Comparison of ENCODE assay signal across 18 cellular contexts in the genomic region with DNA sequence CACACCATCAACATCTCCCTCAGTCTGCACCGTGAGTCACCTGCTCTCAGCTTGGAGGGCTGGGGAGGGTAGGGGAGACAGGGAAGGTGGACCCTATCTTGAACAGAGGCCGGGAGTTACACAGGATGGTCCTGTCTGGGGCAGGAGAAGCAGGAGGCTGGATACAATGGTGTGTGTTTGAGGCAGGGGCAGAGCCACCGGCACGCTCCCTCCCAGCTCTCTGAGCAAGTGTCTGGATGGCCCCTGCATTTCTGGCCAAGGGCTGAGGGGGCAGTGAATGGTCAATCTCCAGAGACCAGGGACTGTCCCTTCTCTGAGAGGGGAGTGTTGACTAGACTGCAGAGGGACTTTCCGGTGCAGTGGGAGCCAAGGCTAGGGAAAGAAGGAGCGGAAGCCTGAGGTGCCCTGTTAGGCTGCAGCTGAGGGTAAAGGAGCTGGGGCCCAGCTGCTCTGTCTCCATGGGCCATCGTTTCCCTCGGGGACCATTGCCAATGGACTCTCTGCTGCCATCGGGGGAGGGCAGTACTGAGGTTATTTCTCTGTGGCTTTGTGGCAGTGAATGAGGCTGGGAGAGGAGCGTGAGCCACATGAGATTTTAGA. TPM values are rescaled to one million over a fixed set of nuclear protein-coding genes. Genes with fewer than 3 reads are reported as not detected.
A peak's percentile ranks its signal among the peaks of the same experiment; 100 is the strongest.
DNase-seq lines count a peak whose midpoint lies in the region; ATAC-seq, FAIRE-seq and TF ChIP-seq lines count a peak whose summit lies in the region.
"Had no signal": no experiment of that assay in that cellular context is flagged by ENCODE, and none has a peak within 500 bp of the region (broad histone marks: within the 10 kb centered on the region; RNA-seq: fewer than 3 reads in every experiment).

No MANE protein-coding gene starts in this region.

- H3K4me1 ChIP-seq in K562 (replicated peaks in 1 of 2; ENCODE audit: control insufficient read depth in 2 of 2, insufficient read depth in 2 of 2, low read length in 2 of 2) (peaks cover 0 to 10% of the 10 kb centered on the region in 2 experiments; a peak in 3 of 5 replicates), smooth muscle cell (ENCODE audit: low read depth) (no peaks in the 10 kb centered on the region), PC-9 (replicated peaks; ENCODE audit: insufficient read depth) (peaks cover 8% of the 10 kb centered on the region)

- FAIRE-seq in K562 (lab: Jason Lieb, UNC): no peak

- in situ Hi-C loops in Caki2 (cut with HindIII; ENCODE audit: low pct_unique_long_range_greater_than_20kb, low sequenced_read_pairs) (no loop called here), K562 (cut with MboI) (no loop called here)

- H3K79me2 ChIP-seq in K562 (ENCODE audit: control insufficient read depth, insufficient read depth, low read length) (no peaks in the 10 kb centered on the region), smooth muscle cell (ENCODE audit: low read depth) (peaks cover 41% of the 10 kb centered on the region), PC-9 (ENCODE audit: low read depth) (no peaks in the 10 kb centered on the region)

- H3K9me1 ChIP-seq in K562 (ENCODE audit: control insufficient read depth, insufficient read depth, low read length): no peaks in the 10 kb centered on the region

- CTCF ChIA-PET in K562 (lab: Yijun Ruan, JAX; ENCODE audit: low intra/inter-chr PET ratio): no interaction called here
- CTCF ChIA-PET in PC-9 (lab: Charles Lee): no interaction called here

- H3K4me3 ChIP-seq in K562 (no peak overlapping the region), smooth muscle cell (no peak overlapping the region), PC-9 (no peak overlapping the region)
- H3K4me3 ChIP-seq: BLaER1 had no signal

- TF ChIP-seq EP300 in K562 (IDR thresholded peaks at IDR 0.05; ENCODE audit: low read length): no peak

- no peaks in the 10 kb centered on the region for H3K9me2 ChIP-seq in PC-9 (ENCODE audit: insufficient read depth)

- H3F3A ChIP-seq in smooth muscle cell (ENCODE audit: low read depth): peaks cover 15% of the 10 kb centered on the region
- no peaks in the 10 kb centered on the region for H3F3A ChIP-seq in PC-9 (ENCODE audit: insufficient read depth, low read depth)

- ATAC-seq in K562 (peak; percentile 33; the same call in 2 of the 3 replicates), left lobe of liver (peak; percentile 7), HG02870 (IDR thresholded peaks at IDR 0.05; ENCODE audit: unreplicated experiment) (no peak)

- H3K4me2 ChIP-seq in K562 (ENCODE audit: insufficient read depth, low read length) (no peak overlapping the region), smooth muscle cell (no peak overlapping the region), PC-9 (no peak overlapping the region)

- TF ChIP-seq POLR2A in K562 (conservative IDR thresholded peaks at IDR 0.05): no peak

- WGBS in K562 (ENCODE audit: insufficient coverage, low coverage, missing lambda C conversion rate): 26% methylated on average over 10 of the region's 10 CpGs
- WGBS in smooth muscle cell (ENCODE audit: low lambda C conversion rate): 90% methylated on average over 10 of the region's 10 CpGs

- no peak overlapping the region for H2AFZ ChIP-seq in K562 (ENCODE audit: low read depth, low read length)
- no peak overlapping the region for H2AFZ ChIP-seq in smooth muscle cell (ENCODE audit: low read depth)
- H2AFZ ChIP-seq in PC-9: no peak overlapping the region

- H3K27ac ChIP-seq in K562 (ENCODE audit: extremely low read depth, low read depth, low read length) (no peak overlapping the region), smooth muscle cell (ENCODE audit: low read depth) (peak overlapping the region; percentile 41), PC-9 (no peak overlapping the region)
- H3K27ac ChIP-seq: BLaER1, brain microvascular endothelial cell had no signal

- POLR2A ChIA-PET in K562 (lab: Yijun Ruan, JAX): interaction anchor here (1.0 kb wide), 1 partner anchor 13 kb away, joined by 4 read pairs; no protein-coding TSS in a partner anchor
- POLR2A ChIA-PET in PC-9 (lab: Charles Lee; ENCODE audit: unreplicated experiment): no interaction called here

- H4K20me1 ChIP-seq in K562 (replicated peaks; ENCODE audit: control insufficient read depth, insufficient read depth, low read length): 0 out of 2 replicates have a peak, but pooled peaks cover 3% of the 10 kb centered on the region
- H4K20me1 ChIP-seq in smooth muscle cell (ENCODE audit: low read depth): peaks cover 100% of the 10 kb centered on the region
- no peaks in the 10 kb centered on the region for H4K20me1 ChIP-seq in PC-9 (ENCODE audit: insufficient read depth)
- H4K20me1 ChIP-seq: BLaER1 had no signal

- intact Hi-C loops in K562 (cut with micrococcal nuclease) (no loop called here), PC-9 (cut with micrococcal nuclease; ENCODE audit: unreplicated experiment) (no loop called here)

- H3K36me3 ChIP-seq in K562 (ENCODE audit: control insufficient read depth, insufficient read depth, low read length): no peaks in the 10 kb centered on the region
- H3K36me3 ChIP-seq in smooth muscle cell (ENCODE audit: low read depth): peaks cover 6% of the 10 kb centered on the region
- no peaks in the 10 kb centered on the region for H3K36me3 ChIP-seq in PC-9 (ENCODE audit: low read depth)

- DNase-seq in Caki2 (ENCODE audit: low read depth) (peak; percentile 34), K562 (ENCODE audit: extremely low read depth in 1 of 4, low spot score in 3 of 4) (no peak), left lobe of liver (ENCODE audit: low spot score) (no peak), smooth muscle cell (lab: John Stamatoyannopoulos, UW; ENCODE audit: unreplicated experiment) (no peak), NCI-H510A treated with DMSO at 0.1 percent for 48 hours (lab: John Stamatoyannopoulos, UW) (no peak), PC-9 (no peak), SW480 (ENCODE audit: low spot score) (no peak)
- DNase-seq: activated CD4-positive, alpha-beta T cell treated with anti-CD3 and anti-CD28 coated beads, Interleukin-2, amount 50 U/mL, for 1 hour; brain microvascular endothelial cell; glutamatergic neuron; Kasumi-1; NCI-H526; T-helper 9 cell had no signal

- H3K9ac ChIP-seq in K562 (ENCODE audit: insufficient read depth in 1 of 2, low read depth in 2 of 2, low read length in 2 of 2): no peak overlapping the region
- no peak overlapping the region for H3K9ac ChIP-seq in smooth muscle cell (ENCODE audit: low read depth)
- H3K9ac ChIP-seq: BLaER1 had no signal

- peaks cover 0 to 11% of the 10 kb centered on the region in 2 experiments; a peak in 2 of 5 replicates for H3K27me3 ChIP-seq in K562 (ENCODE audit: control insufficient read depth in 2 of 2, insufficient read depth in 2 of 2, low read length in 2 of 2)
- no peaks in the 10 kb centered on the region for H3K27me3 ChIP-seq in smooth muscle cell (ENCODE audit: low read depth)
- H3K27me3 ChIP-seq in PC-9 (ENCODE audit: insufficient read depth, low read depth): no peaks in the 10 kb centered on the region
- H3K27me3 ChIP-seq: BLaER1, brain microvascular endothelial cell had no signal

- TF ChIP-seq RAD21 in K562 (CRISPR knock-in tag; conservative IDR thresholded peaks at IDR 0.05 in 1 of 2, IDR thresholded peaks at IDR 0.05 in 1 of 2): no peak

- BruUV-seq in K562 (replicated peaks; lab: Mats Ljungman, UMichigan): no TSS peak
- BruUV-seq in PC-9 (replicated peaks; lab: Mats Ljungman, UMichigan): no TSS peak

- no peaks in the 10 kb centered on the region for H3K9me3 ChIP-seq in K562 (replicated peaks; ENCODE audit: control insufficient read depth, insufficient read depth, low read depth, low read length)
- no peaks in the 10 kb centered on the region for H3K9me3 ChIP-seq in smooth muscle cell (replicated peaks; ENCODE audit: low read depth)
- H3K9me3 ChIP-seq in PC-9 (ENCODE audit: insufficient read depth, low read depth): no peaks in the 10 kb centered on the region
- H3K9me3 ChIP-seq: BLaER1 had no signal

- TF ChIP-seq CTCF in K562 (IDR thresholded peaks at IDR 0.05 in 2 of 3, conservative IDR thresholded peaks at IDR 0.05 in 1 of 3; ENCODE audit: insufficient read depth in 2 of 3, low read depth in 1 of 3, low read length in 3 of 3) (0 out of 6 replicates have a peak, but pooled peaks of 1 of the 3 experiments have one; percentile 18), smooth muscle cell (IDR thresholded peaks at IDR 0.05; ENCODE audit: borderline replicate concordance, insufficient read depth, poor library complexity, severe bottlenecking) (no peak), PC-9 (conservative IDR thresholded peaks at IDR 0.05) (no peak)

RNA-seq across cellular contexts. Expression of a gene that starts 1.9 kb away (rescaled TPM):
- not detected in 2 replicates for total RNA-seq in Caki2 (2014; rRNA removed; shearing (Covaris generic); ENCODE audit: low replicate concordance)
- total RNA-seq in K562 (2011; cell fraction: chromatin; rRNA removed; ENCODE audit: low replicate concordance): not detected in 2 replicates
- total RNA-seq in K562 (2011; cell fraction: nucleolus; rRNA removed): not detected in 2 replicates
- total RNA-seq in K562 (2011; cell fraction: nucleoplasm; rRNA removed): not detected in 2 replicates
- total RNA-seq in K562 (2014; rRNA removed) (not detected in 2 replicates), K562 (2014; rRNA removed; fragmentation: Illumina TruSeq; extraction: Trizol) (not detected in 2 replicates), K562 (2015; rRNA removed; fragmentation: Illumina TruSeq; extraction: Trizol) (not detected in 2 replicates), K562 (2021) (not detected in 2 replicates), left lobe of liver (not detected), smooth muscle cell (not detected in 2 replicates), PC-9 (2021) (not detected in 2 replicates)
- polyA plus RNA-seq in K562 (2011; rRNA removed) (not detected in 2 replicates), K562 (2014; fragmentation: Illumina TruSeq; extraction: Trizol) (not detected in 2 replicates), K562 (2014; fragmentation: Nextera tagmentation; extraction: Ambion mirVana) (not detected), K562 (2014; rRNA removed) (not detected in 2 replicates), smooth muscle cell (not detected in 2 replicates)
- not detected in 2 replicates for polyA plus RNA-seq in K562 (2011; cell fraction: cytosol; rRNA removed)
- polyA plus RNA-seq in K562 (2011; cell fraction: nucleus; rRNA removed): not detected in 2 replicates
- not detected in 2 replicates for polyA plus RNA-seq in K562 (2012)
- not detected in 2 replicates for polyA minus RNA-seq in K562 (2011; rRNA and poly(A)+ RNA removed)
- not detected in 2 replicates for polyA minus RNA-seq in K562 (2011; cell fraction: cytosol; rRNA and poly(A)+ RNA removed)
- not detected in 2 replicates for polyA minus RNA-seq in K562 (2011; cell fraction: nucleus; rRNA and poly(A)+ RNA removed)
- total RNA-seq: activated T-helper 1 cell treated with anti-CD3 and anti-CD28 coated beads, Interleukin-12 subunit alpha, Interleukin-12 subunit beta, Interleukin-2, Interleukin-4 antibody, amounts not matched to agents 30 ng/mL and 10 ng/mL and 1 ng/mL, durations not matched to agents 14 hours and 24 hours and 36 hours; lower leg skin; omental fat pad had no signal

RNA-seq across cellular contexts. Expression of a gene that starts 17.3 kb away (rescaled TPM):
- total RNA-seq in Caki2 (2014; rRNA removed; shearing (Covaris generic); ENCODE audit: low replicate concordance): 23.5 and 28.4 TPM in 2 replicates
- 2.3 and 6.7 TPM in 2 replicates for total RNA-seq in K562 (2011; cell fraction: chromatin; rRNA removed; ENCODE audit: low replicate concordance)
- total RNA-seq in K562 (2011; cell fraction: nucleolus; rRNA removed): 1.8 and 3.5 TPM in 2 replicates
- total RNA-seq in K562 (2011; cell fraction: nucleoplasm; rRNA removed): 2.2 and 5.4 TPM in 2 replicates
- 0.18 and 0.29 TPM in 2 replicates for total RNA-seq in K562 (2014; rRNA removed)
- total RNA-seq in K562 (2014; rRNA removed; fragmentation: Illumina TruSeq; extraction: Trizol): 0.03 and 0.04 TPM in 2 replicates
- 0.11 and 0.36 TPM in 2 replicates for total RNA-seq in K562 (2015; rRNA removed; fragmentation: Illumina TruSeq; extraction: Trizol)
- 0.64 and 1.1 TPM in 2 replicates for total RNA-seq in K562 (2021)
- 0.28 and 0.45 TPM in 2 replicates for polyA plus RNA-seq in K562 (2011; rRNA removed)
- polyA plus RNA-seq in K562 (2011; cell fraction: cytosol; rRNA removed): 0.27 and 0.66 TPM in 2 replicates
- 1.5 and 1.9 TPM in 2 replicates for polyA plus RNA-seq in K562 (2011; cell fraction: nucleus; rRNA removed)
- 0.33 and 1.8 TPM in 2 replicates for polyA plus RNA-seq in K562 (2012)
- 0.13 and 0.15 TPM in 2 replicates for polyA plus RNA-seq in K562 (2014; fragmentation: Illumina TruSeq; extraction: Trizol)
- polyA plus RNA-seq in K562 (2014; fragmentation: Nextera tagmentation; extraction: Ambion mirVana): not detected
- 0.19 and 0.45 TPM in 2 replicates for polyA plus RNA-seq in K562 (2014; rRNA removed)
- 1.9 and 2.0 TPM in 2 replicates for polyA minus RNA-seq in K562 (2011; rRNA and poly(A)+ RNA removed)
- polyA minus RNA-seq in K562 (2011; cell fraction: cytosol; rRNA and poly(A)+ RNA removed): 2.4 and 4.2 TPM in 2 replicates
- 0.40 and 2.8 TPM in 2 replicates for polyA minus RNA-seq in K562 (2011; cell fraction: nucleus; rRNA and poly(A)+ RNA removed)
- 370 TPM for total RNA-seq in left lobe of liver
- 80.3 and 95.4 TPM in 2 replicates for total RNA-seq in smooth muscle cell
- polyA plus RNA-seq in smooth muscle cell: 75.3 and 83.1 TPM in 2 replicates
- total RNA-seq in PC-9 (2021): 51.4 and 70.1 TPM in 2 replicates

RNA-seq across cellular contexts. Expression of a gene that starts 34.4 kb away (rescaled TPM):
- 98.6 and 107 TPM in 2 replicates for total RNA-seq in Caki2 (2014; rRNA removed; shearing (Covaris generic); ENCODE audit: low replicate concordance)
- 105 and 231 TPM in 2 replicates for total RNA-seq in K562 (2011; cell fraction: chromatin; rRNA removed; ENCODE audit: low replicate concordance)
- 112 and 138 TPM in 2 replicates for total RNA-seq in K562 (2011; cell fraction: nucleolus; rRNA removed)
- 110 and 156 TPM in 2 replicates for total RNA-seq in K562 (2011; cell fraction: nucleoplasm; rRNA removed)
- total RNA-seq in K562 (2014; rRNA removed) (20.8 and 28.2 TPM in 2 replicates), K562 (2014; rRNA removed; fragmentation: Illumina TruSeq; extraction: Trizol) (17.1 and 18.6 TPM in 2 replicates), K562 (2015; rRNA removed; fragmentation: Illumina TruSeq; extraction: Trizol) (24.9 and 26.5 TPM in 2 replicates), K562 (2021) (32.7 and 38.4 TPM in 2 replicates), left lobe of liver (97.6 TPM), smooth muscle cell (39.1 and 56.8 TPM in 2 replicates), PC-9 (2021) (112 and 122 TPM in 2 replicates)
- polyA plus RNA-seq in K562 (2011; rRNA removed) (40.1 and 60.0 TPM in 2 replicates), K562 (2014; fragmentation: Illumina TruSeq; extraction: Trizol) (48.2 and 49.5 TPM in 2 replicates), K562 (2014; fragmentation: Nextera tagmentation; extraction: Ambion mirVana) (1 to 10 TPM; 2.4 to 4.3 TPM), K562 (2014; rRNA removed) (37.9 and 38.4 TPM in 2 replicates), smooth muscle cell (38.7 and 48.5 TPM in 2 replicates)
- 48.3 and 61.6 TPM in 2 replicates for polyA plus RNA-seq in K562 (2011; cell fraction: cytosol; rRNA removed)
- polyA plus RNA-seq in K562 (2011; cell fraction: nucleus; rRNA removed): 178 and 185 TPM in 2 replicates
- 44.3 and 71.7 TPM in 2 replicates for polyA plus RNA-seq in K562 (2012)
- polyA minus RNA-seq in K562 (2011; rRNA and poly(A)+ RNA removed): 25.6 and 31.5 TPM in 2 replicates
- 18.7 and 19.9 TPM in 2 replicates for polyA minus RNA-seq in K562 (2011; cell fraction: cytosol; rRNA and poly(A)+ RNA removed)
- polyA minus RNA-seq in K562 (2011; cell fraction: nucleus; rRNA and poly(A)+ RNA removed): 30.0 and 42.1 TPM in 2 replicates

RNA-seq across cellular contexts. Expression of a gene that starts 56.6 kb away (rescaled TPM):
- 15.1 and 35.8 TPM in 2 replicates for total RNA-seq in Caki2 (2014; rRNA removed; shearing (Covaris generic); ENCODE audit: low replicate concordance)
- 43.5 and 96.8 TPM in 2 replicates for total RNA-seq in K562 (2011; cell fraction: chromatin; rRNA removed; ENCODE audit: low replicate concordance)
- 51.2 and 57.5 TPM in 2 replicates for total RNA-seq in K562 (2011; cell fraction: nucleolus; rRNA removed)
- 40.4 and 43.3 TPM in 2 replicates for total RNA-seq in K562 (2011; cell fraction: nucleoplasm; rRNA removed)
- total RNA-seq in K562 (2014; rRNA removed) (32.0 and 32.8 TPM in 2 replicates), K562 (2014; rRNA removed; fragmentation: Illumina TruSeq; extraction: Trizol) (11.8 and 14.2 TPM in 2 replicates), K562 (2015; rRNA removed; fragmentation: Illumina TruSeq; extraction: Trizol) (16.9 and 18.8 TPM in 2 replicates), K562 (2021) (23.4 and 36.0 TPM in 2 replicates), left lobe of liver (12.9 TPM), smooth muscle cell (57.8 and 58.3 TPM in 2 replicates), PC-9 (2021) (13.8 and 20.2 TPM in 2 replicates)
- polyA plus RNA-seq in K562 (2011; rRNA removed) (25.8 and 30.9 TPM in 2 replicates), K562 (2014; fragmentation: Illumina TruSeq; extraction: Trizol) (20.4 and 30.2 TPM in 2 replicates), K562 (2014; fragmentation: Nextera tagmentation; extraction: Ambion mirVana) (under 1 TPM; 0.45 to 0.52 TPM), K562 (2014; rRNA removed) (30.4 and 40.9 TPM in 2 replicates), smooth muscle cell (37.9 and 39.7 TPM in 2 replicates)
- polyA plus RNA-seq in K562 (2011; cell fraction: cytosol; rRNA removed): 26.8 and 51.9 TPM in 2 replicates
- 53.7 and 85.9 TPM in 2 replicates for polyA plus RNA-seq in K562 (2011; cell fraction: nucleus; rRNA removed)
- polyA plus RNA-seq in K562 (2012): 23.3 and 27.5 TPM in 2 replicates
- 13.8 and 22.0 TPM in 2 replicates for polyA minus RNA-seq in K562 (2011; rRNA and poly(A)+ RNA removed)
- polyA minus RNA-seq in K562 (2011; cell fraction: cytosol; rRNA and poly(A)+ RNA removed): 16.5 and 18.6 TPM in 2 replicates
- 14.9 and 18.6 TPM in 2 replicates for polyA minus RNA-seq in K562 (2011; cell fraction: nucleus; rRNA and poly(A)+ RNA removed)
